In the genomic region with DNA sequence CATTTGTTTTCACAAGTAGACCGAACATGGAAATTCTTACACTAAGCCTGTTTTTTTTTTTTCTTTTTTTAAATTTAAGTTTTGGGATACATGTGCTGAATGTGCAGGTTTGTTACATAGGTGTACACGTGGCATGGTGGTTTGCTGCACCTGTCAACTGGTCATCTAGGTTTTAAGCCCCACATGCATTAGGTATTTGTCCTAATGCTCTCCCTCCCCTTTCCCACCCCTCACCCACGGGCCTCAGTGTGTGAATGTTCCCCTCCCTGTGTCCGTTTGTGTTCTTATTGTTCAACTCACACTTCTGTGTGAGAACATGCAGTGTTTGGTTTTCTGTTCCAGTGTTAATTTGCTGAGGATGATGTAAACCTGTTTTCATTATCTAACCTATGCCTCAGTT, we compare ENCODE assay signal across 9 cellular contexts. TPM values are rescaled to one million over a fixed set of nuclear protein-coding genes. Genes with fewer than 3 reads are reported as not detected.
"Had no signal": no experiment of that assay in that cellular context is flagged by ENCODE, and none has a peak within 500 bp of the region (broad histone marks: within the 10 kb centered on the region; RNA-seq: fewer than 3 reads in every experiment).

No MANE protein-coding gene starts in this region.

- H3K4me1 ChIP-seq: HAP-1 had no signal

- DNase-seq: GM23248, GOT3, H7, HFFc6 had no signal

- H3K9ac ChIP-seq: GM23248 had no signal

- H3K4me3 ChIP-seq: GM23248, HAP-1 had no signal

- H2AFZ ChIP-seq: GM23248 had no signal

- H3K36me3 ChIP-seq: HAP-1 had no signal

- H3K9me3 ChIP-seq: HAP-1 had no signal

- H3K27ac ChIP-seq: GM23248, HL-60 had no signal

- ATAC-seq: HCT116, HepG2 had no signal

RNA-seq across cellular contexts. Expression of gene NLRP4, which starts 2.6 kb away (rescaled TPM):
- total RNA-seq: GM23248, H7, HepG2, HFFc6, HT1080 had no signal

RNA-seq across cellular contexts. Expression of gene NLRP11, which starts 7.1 kb away (rescaled TPM):
- total RNA-seq: GM23248, H7 had no signal
